9 cellular contexts compared by ENCODE assay signal in the genomic region with DNA sequence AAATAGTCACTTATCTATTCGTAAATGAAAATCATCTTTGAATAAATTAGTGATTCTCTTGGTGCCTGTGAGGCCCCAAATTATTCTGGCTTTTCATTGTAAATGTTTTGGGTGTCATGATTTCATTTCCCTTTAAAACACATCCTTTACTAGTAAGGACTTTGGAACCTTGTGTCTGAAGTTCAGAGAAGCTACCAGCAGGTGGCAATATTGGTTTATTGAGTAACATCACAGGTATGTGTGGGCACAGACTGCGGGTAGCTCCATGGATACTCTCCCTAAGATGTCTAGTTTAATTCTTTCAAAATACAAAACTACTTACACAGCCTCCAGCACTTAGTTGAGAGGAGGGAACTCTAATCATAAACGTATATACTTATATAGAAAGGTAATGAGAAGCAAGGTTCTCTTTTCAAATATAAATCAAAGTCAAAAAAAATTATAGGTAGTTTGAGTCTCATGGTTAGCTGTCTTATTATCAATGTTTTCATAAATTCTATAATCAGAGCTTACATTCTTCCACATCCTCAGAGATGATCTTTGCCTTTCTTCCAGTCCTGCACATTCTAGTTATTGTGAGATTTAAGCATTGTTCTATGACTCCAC.
A peak's percentile ranks its signal among the peaks of the same experiment; 100 is the strongest.
DNase-seq lines count a peak whose midpoint lies in the region; ATAC-seq and TF ChIP-seq lines count a peak whose summit lies in the region.
"Had no signal": no experiment of that assay in that cellular context is flagged by ENCODE, and none has a peak within 500 bp of the region (broad histone marks: within the 10 kb centered on the region; RNA-seq: fewer than 3 reads in every experiment).

No MANE protein-coding gene starts in this region.

- peak; percentile 45 for DNase-seq in NCI-H1436 (lab: John Stamatoyannopoulos, UW)
- no peak for DNase-seq in NCI-H1436 treated with DMSO at 0.1 percent for 48 hours (lab: John Stamatoyannopoulos, UW)
- peak; percentile 87 for DNase-seq in NCI-H510A treated with DMSO at 0.1 percent for 48 hours (lab: John Stamatoyannopoulos, UW)
- peak; percentile 31 to 38 for DNase-seq in activated T-cell treated with anti-CD3 and anti-CD28 coated beads, Interleukin-2, amount 50 U/mL, for 72 hours
- DNase-seq in left ventricle myocardium inferior = no peak
- peak; percentile 31 for DNase-seq in smooth muscle cell of the brain vasculature (ENCODE audit: low read depth, low spot score)

- H3K27ac ChIP-seq in left ventricle myocardium inferior (replicated peaks) = no peak overlapping the region
- H3K27ac ChIP-seq: BLaER1 had no signal

- no peak overlapping the region for H3K4me3 Mint-ChIP-seq in activated T-cell treated with anti-CD3 and anti-CD28 coated beads, Interleukin-2, amount 50 U/mL, for 72 hours

- H3K4me1 Mint-ChIP-seq in activated T-cell treated with anti-CD3 and anti-CD28 coated beads, Interleukin-2, amount 50 U/mL, for 72 hours (ENCODE audit: low read depth) = no peaks in the 10 kb centered on the region

- H3K4me3 ChIP-seq in left ventricle myocardium inferior = no peak overlapping the region
- H3K4me3 ChIP-seq: BLaER1 had no signal

- H3K9me3 Mint-ChIP-seq in activated T-cell treated with anti-CD3 and anti-CD28 coated beads, Interleukin-2, amount 50 U/mL, for 72 hours = no peaks in the 10 kb centered on the region

- no peaks in the 10 kb centered on the region for H3K36me3 Mint-ChIP-seq in activated T-cell treated with anti-CD3 and anti-CD28 coated beads, Interleukin-2, amount 50 U/mL, for 72 hours (ENCODE audit: insufficient read depth in 2 of 2)

- H3K4me1 ChIP-seq in left ventricle myocardium inferior = no peaks in the 10 kb centered on the region
- H3K4me1 ChIP-seq: BLaER1 had no signal

- H3K9me3 ChIP-seq in left ventricle myocardium inferior (replicated peaks) = peaks cover 7% of the 10 kb centered on the region

- intact Hi-C loops in left ventricle myocardium inferior (cut with micrococcal nuclease) = no loop called here

- peaks cover 13% of the 10 kb centered on the region for H3K27me3 ChIP-seq in left ventricle myocardium inferior (ENCODE audit: low read depth)
- H3K27me3 ChIP-seq: BLaER1 had no signal

- no peaks in the 10 kb centered on the region for H3K36me3 ChIP-seq in left ventricle myocardium inferior
- H3K36me3 ChIP-seq: BLaER1 had no signal

- TF ChIP-seq CTCF in left ventricle myocardium inferior (IDR thresholded peaks at IDR 0.05; ENCODE audit: borderline replicate concordance) = peak; percentile 68

- ATAC-seq in GM21360 (IDR thresholded peaks at IDR 0.05; ENCODE audit: unreplicated experiment) (peak; percentile 97), HG03460 (IDR thresholded peaks at IDR 0.05; ENCODE audit: unreplicated experiment) (peak; percentile 88)
- peak; percentile 33 to 52 for ATAC-seq in activated T-cell treated with anti-CD3 and anti-CD28 coated beads, Interleukin-2, amount 50 U/mL, for 72 hours (replicated peaks in 1 of 2)

- H3K27ac Mint-ChIP-seq in activated T-cell treated with anti-CD3 and anti-CD28 coated beads, Interleukin-2, amount 50 U/mL, for 72 hours = no peak overlapping the region

- no peaks in the 10 kb centered on the region for H3K27me3 Mint-ChIP-seq in activated T-cell treated with anti-CD3 and anti-CD28 coated beads, Interleukin-2, amount 50 U/mL, for 72 hours (ENCODE audit: low read depth)

Comparison
In these comparisons a context has a peak if more than half of its experiments do, and no peak if none do; other contexts are left out.
1. DNase-seq: peak in NCI-H1436 (single experiment), NCI-H510A treated with DMSO at 0.1 percent for 48 hours (single experiment), activated T-cell treated with anti-CD3 and anti-CD28 coated beads, Interleukin-2, amount 50 U/mL, for 72 hours (2 of 2) and smooth muscle cell of the brain vasculature (single experiment); none in NCI-H1436 treated with DMSO at 0.1 percent for 48 hours (single experiment) and left ventricle myocardium inferior (single experiment).
2. ATAC-seq: peak in every context shown above with its lines; median percentile 97 in GM21360; 88 in HG03460; 42 in activated T-cell treated with anti-CD3 and anti-CD28 coated beads, Interleukin-2, amount 50 U/mL, for 72 hours.